Comparison of ENCODE assay signal across 2 cellular contexts in the genomic region with DNA sequence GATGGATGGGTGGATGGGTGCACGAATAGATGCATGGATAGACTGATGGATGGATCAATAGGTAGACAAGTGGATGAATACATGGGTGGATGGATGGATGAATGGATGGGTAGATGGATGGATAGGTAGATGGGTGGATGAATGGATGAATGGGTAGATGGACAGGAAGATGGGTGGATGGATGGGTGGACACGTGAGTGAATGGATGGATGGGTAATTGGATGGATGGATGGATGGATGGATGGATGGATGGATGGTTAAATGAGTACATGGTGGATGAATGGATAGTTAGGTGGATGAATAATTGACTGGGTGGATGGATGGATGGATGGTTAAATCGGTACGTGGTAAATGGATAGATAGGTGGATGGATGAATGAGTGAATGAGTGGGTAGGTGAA.
TF ChIP-seq lines count a peak whose summit lies in the region.

No MANE protein-coding gene starts in this region.

TF ChIP-seq in HEK293, 187 proteins besides CTCF, POLR2A, EP300 and RAD21:
- TF ChIP-seq ZNF311 (tag by site-specific recombination; IDR thresholded peaks at IDR 0.05; ENCODE audit: borderline replicate concordance) (0 out of 2 replicates have a peak, but pooled peaks have one; percentile 19), ZNF621 (tag by site-specific recombination; IDR thresholded peaks at IDR 0.05) (peak; percentile 61; the same call in 1 of the 2 replicates), ZBTB17 (tag by site-specific recombination; IDR thresholded peaks at IDR 0.05) (peak; percentile 60), KLF7 (tag by site-specific recombination; IDR thresholded peaks at IDR 0.05; ENCODE audit: borderline replicate concordance) (no peak), ZNF366 (tag by site-specific recombination; conservative IDR thresholded peaks at IDR 0.05) (peak; percentile 92), ZNF776 (tag by site-specific recombination; IDR thresholded peaks at IDR 0.05; ENCODE audit: borderline replicate concordance) (0 out of 2 replicates have a peak, but pooled peaks have one; percentile 16), ZNF292 (tag by site-specific recombination; IDR thresholded peaks at IDR 0.05; ENCODE audit: borderline replicate concordance, low read depth) (no peak)
TF ChIP-seq in HEK293: peak in this region for 5.

TF ChIP-seq in IMR-90, 13 proteins besides CTCF, POLR2A, EP300 and RAD21:
- TF ChIP-seq, protein P1, sequence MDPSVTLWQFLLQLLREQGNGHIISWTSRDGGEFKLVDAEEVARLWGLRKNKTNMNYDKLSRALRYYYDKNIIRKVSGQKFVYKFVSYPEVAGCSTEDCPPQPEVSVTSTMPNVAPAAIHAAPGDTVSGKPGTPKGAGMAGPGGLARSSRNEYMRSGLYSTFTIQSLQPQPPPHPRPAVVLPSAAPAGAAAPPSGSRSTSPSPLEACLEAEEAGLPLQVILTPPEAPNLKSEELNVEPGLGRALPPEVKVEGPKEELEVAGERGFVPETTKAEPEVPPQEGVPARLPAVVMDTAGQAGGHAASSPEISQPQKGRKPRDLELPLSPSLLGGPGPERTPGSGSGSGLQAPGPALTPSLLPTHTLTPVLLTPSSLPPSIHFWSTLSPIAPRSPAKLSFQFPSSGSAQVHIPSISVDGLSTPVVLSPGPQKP (IDR thresholded peaks at IDR 0.05; ENCODE audit: borderline replicate concordance, low read depth, low read length): no peak
- TF ChIP-seq CEBPB (IDR thresholded peaks at IDR 0.05; ENCODE audit: low read depth, low read length): no peak
